In genomic region chr10:60806951-60807350, GRCh38 we compare ENCODE assay signal across 18 cellular contexts.
"Had no signal": no experiment of that assay in that cellular context is flagged by ENCODE, and none has a peak within 500 bp of the region (broad histone marks: within the 10 kb centered on the region; RNA-seq: fewer than 3 reads in every experiment).

No MANE protein-coding gene starts in this region.

- H3K4me3 ChIP-seq: heart left ventricle, right atrium auricular region, sigmoid colon, tibial artery, upper lobe of left lung, uterus had no signal

- ATAC-seq: esophagus mucosa; heart left ventricle; naive thymus-derived CD4-positive, alpha-beta T cell; stimulated activated effector memory CD8-positive, alpha-beta T cell treated with anti-CD3 and anti-CD28 coated beads, Interleukin-12 subunit alpha, Interleukin-12 subunit beta, amount 100 ng/mL, for 72 hours; stimulated activated naive CD8-positive, alpha-beta T cell treated with anti-CD3 and anti-CD28 coated beads, Interleukin-15, Interleukin-2, amounts not matched to agents 100 U/mL and 50 U/mL, for 24 hours had no signal

- DNase-seq: effector memory CD4-positive, alpha-beta T cell; heart left ventricle; hippocampal formation; kidney glomerular epithelial cell; naive thymus-derived CD4-positive, alpha-beta T cell; nephron progenitor cell; posterior cingulate gyrus; sigmoid colon; small intestine; stimulated activated CD4-positive, alpha-beta T cell treated with anti-CD3 and anti-CD28 coated beads, Interleukin-4, amount 100 ng/mL, for 1 hour; stimulated activated CD8-positive, alpha-beta memory T cell treated with anti-CD3 and anti-CD28 coated beads, Interleukin-4, amount 100 ng/mL, for 48 hours; stimulated activated naive CD8-positive, alpha-beta T cell treated with anti-CD3 and anti-CD28 coated beads, Interleukin-15, Interleukin-2, amounts not matched to agents 100 U/mL and 50 U/mL, for 24 hours; tibial artery; upper lobe of left lung; uterus had no signal

- H3K36me3 ChIP-seq: heart left ventricle, right atrium auricular region, sigmoid colon, tibial artery, upper lobe of left lung, uterus had no signal

- H3K9me3 ChIP-seq: heart left ventricle, right atrium auricular region, sigmoid colon, tibial artery, upper lobe of left lung, uterus had no signal

- H3K27ac ChIP-seq: heart left ventricle, right atrium auricular region, sigmoid colon, tibial artery, upper lobe of left lung, uterus had no signal

- H3K27me3 ChIP-seq: heart left ventricle, right atrium auricular region, sigmoid colon, tibial artery, upper lobe of left lung, uterus had no signal
